Comparison of ENCODE assay signal across 24 cellular contexts in the genomic region with DNA sequence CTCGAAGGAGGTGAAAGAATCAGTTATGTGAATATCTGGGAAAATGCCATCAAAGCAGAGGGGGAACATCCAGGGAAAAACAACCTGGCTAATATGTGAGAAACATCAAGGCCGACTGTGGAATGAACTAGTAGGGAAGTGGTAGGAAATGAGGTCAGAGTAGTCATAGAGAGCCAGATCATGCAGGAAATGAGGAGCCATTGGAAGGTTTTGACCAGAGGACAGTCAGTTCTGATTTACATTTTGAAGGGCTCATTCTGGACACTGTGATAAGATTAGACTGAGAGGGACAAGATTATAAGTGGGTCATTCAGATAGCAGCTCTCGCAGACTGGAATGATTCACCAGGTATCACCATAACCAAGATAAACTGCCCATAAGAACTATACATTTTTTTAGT.
DNase-seq lines count a peak whose midpoint lies in the region; TF ChIP-seq lines count a peak whose summit lies in the region.
"Had no signal": no experiment of that assay in that cellular context is flagged by ENCODE, and none has a peak within 500 bp of the region (broad histone marks: within the 10 kb centered on the region; RNA-seq: fewer than 3 reads in every experiment).

No MANE protein-coding gene starts in this region.

- H3K4me3 ChIP-seq in mesendoderm (ENCODE audit: low read length), result no peak overlapping the region
- H3K4me3 ChIP-seq in colonic mucosa, result no peak overlapping the region
- H3K4me3 ChIP-seq: body of pancreas, GM12878, left lung, SJSA1, skin epidermis had no signal

- H4K5ac ChIP-seq in mesendoderm (ENCODE audit: low read length), result no peak overlapping the region

- H3K79me2 ChIP-seq in mesendoderm (ENCODE audit: control insufficient read depth, insufficient read depth, low read length), result no peaks in the 10 kb centered on the region

- DNase-seq in DMS53 (lab: John Stamatoyannopoulos, UW), result peak; percentile 15
- no peak for DNase-seq in DMS53 treated with DMSO at 0.1 percent for 48 hours (lab: John Stamatoyannopoulos, UW; ENCODE audit: unreplicated experiment)
- DNase-seq in RKO (ENCODE audit: low spot score), result peak; percentile 32
- peak; percentile 70 for DNase-seq in cerebellar cortex (ENCODE audit: low spot score)
- DNase-seq in mesendoderm, result peak; percentile 15
- DNase-seq in D341Med (ENCODE audit: low spot score), result no peak
- DNase-seq in colonic mucosa, result no peak
- no peak for DNase-seq in SW480 (ENCODE audit: low spot score)
- DNase-seq: activated CD4-positive, alpha-beta memory T cell treated with anti-CD3 and anti-CD28 coated beads for 36 hours; activated CD8-positive, alpha-beta memory T cell treated with anti-CD3 and anti-CD28 coated beads, Interleukin-2, amount 50 U/mL, for 4 hours; activated naive CD4-positive, alpha-beta T cell treated with anti-CD3 and anti-CD28 coated beads for 36 hours; body of pancreas; Caco-2; left lung; MV-4-11; NCI-H1436; NCI-H510A; stimulated activated naive CD8-positive, alpha-beta T cell treated with anti-CD3 and anti-CD28 coated beads, Interleukin-15, amount 100 ng/mL, for 72 hours had no signal

- H2BK120ac ChIP-seq in mesendoderm (ENCODE audit: low read depth, low read length), result no peak overlapping the region

- H3K4me1 ChIP-seq in mesendoderm (ENCODE audit: control insufficient read depth, low read depth, low read length) (no peaks in the 10 kb centered on the region), colonic mucosa (no peaks in the 10 kb centered on the region)
- H3K4me1 ChIP-seq: body of pancreas, Caco-2, left lung, SJSA1 had no signal

- no CpG with 5 or more reads among the region's 3 CpGs for WGBS in mesendoderm (ENCODE audit: extremely low coverage, insufficient coverage, low lambda C conversion rate)

- H3K36me3 ChIP-seq in mesendoderm (ENCODE audit: control insufficient read depth, insufficient read depth, low read length) (no peaks in the 10 kb centered on the region), colonic mucosa (no peaks in the 10 kb centered on the region)
- H3K36me3 ChIP-seq: left lung, SJSA1 had no signal

- H4K8ac ChIP-seq in mesendoderm (ENCODE audit: low read depth, low read length), result no peak overlapping the region

- no peak overlapping the region for H2BK15ac ChIP-seq in mesendoderm (replicated peaks; ENCODE audit: low read depth)

- TF ChIP-seq CTCF in colonic mucosa (IDR thresholded peaks at IDR 0.05), result no peak

- H3K9ac ChIP-seq in mesendoderm (ENCODE audit: low read length) (no peak overlapping the region), colonic mucosa (ENCODE audit: low read depth in 2 of 2, low read length in 2 of 2) (no peak overlapping the region)

- intact Hi-C loops in colonic mucosa (cut with DNase I), result no loop called here

- H3K79me1 ChIP-seq in mesendoderm (ENCODE audit: low read length), result no peaks in the 10 kb centered on the region

- H2AK5ac ChIP-seq in mesendoderm (ENCODE audit: low read length), result no peak overlapping the region

- H3K27ac ChIP-seq in mesendoderm (ENCODE audit: low read depth, low read length), result no peak overlapping the region
- no peak overlapping the region for H3K27ac ChIP-seq in colonic mucosa
- H3K27ac ChIP-seq: 22Rv1, body of pancreas, HL-60, left lung, RWPE1, SJSA1, skin epidermis had no signal

- H3K23ac ChIP-seq in mesendoderm (ENCODE audit: low read length), result no peak overlapping the region

- H3K9me3 ChIP-seq in colonic mucosa, result no peaks in the 10 kb centered on the region
- H3K9me3 ChIP-seq: body of pancreas, Caco-2, left lung, SJSA1 had no signal

- no peak overlapping the region for H3K18ac ChIP-seq in mesendoderm (ENCODE audit: low read length)

- no peak overlapping the region for H2BK5ac ChIP-seq in mesendoderm (ENCODE audit: low read length)

- H3K4ac ChIP-seq in mesendoderm (ENCODE audit: low read depth, low read length), result no peak overlapping the region

- H3K27me3 ChIP-seq in mesendoderm (ENCODE audit: insufficient read depth, low read length, poor library complexity), result no peaks in the 10 kb centered on the region
- no peaks in the 10 kb centered on the region for H3K27me3 ChIP-seq in colonic mucosa
- H3K27me3 ChIP-seq: body of pancreas, left lung had no signal

- H3K4me2 ChIP-seq in mesendoderm (ENCODE audit: low read length), result no peak overlapping the region

- no peak overlapping the region for H3K56ac ChIP-seq in mesendoderm (ENCODE audit: low read length)

Comparison
In these comparisons a context has a peak if more than half of its experiments do, and no peak if none do; other contexts are left out.
1. DNase-seq: peak in DMS53 (single experiment), RKO (single experiment), cerebellar cortex (single experiment) and mesendoderm (single experiment); none in DMS53 treated with DMSO at 0.1 percent for 48 hours (single experiment), D341Med (single experiment), colonic mucosa (single experiment) and SW480 (single experiment).